Comparison of ENCODE assay signal across 8 cellular contexts in the genomic region with DNA sequence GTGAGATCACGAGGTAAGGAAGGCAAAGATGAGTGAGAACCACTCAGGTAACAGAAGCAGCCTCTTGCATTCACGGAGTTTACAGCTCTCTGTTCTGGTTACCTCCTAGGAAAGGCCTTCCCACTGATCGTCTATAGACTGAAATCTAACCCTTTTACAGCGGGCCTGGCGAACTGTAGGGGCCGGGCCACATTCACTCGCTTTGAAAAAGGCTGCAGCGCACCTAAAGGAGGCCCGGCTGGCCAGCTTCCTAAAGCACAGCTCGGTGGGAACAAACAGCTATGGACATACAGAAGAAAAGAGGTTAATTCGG. TPM values are rescaled to one million over a fixed set of nuclear protein-coding genes. Genes with fewer than 3 reads are reported as not detected.
A peak's percentile ranks its signal among the peaks of the same experiment; 100 is the strongest.
DNase-seq lines count a peak whose midpoint lies in the region; ATAC-seq, FAIRE-seq and TF ChIP-seq lines count a peak whose summit lies in the region.

No MANE protein-coding gene starts in this region.

- H3K4me3 ChIP-seq in IMR-90 (ENCODE audit: insufficient read depth, low read depth, low read length) (peak overlapping the region; percentile 95), K562 (peak overlapping the region; percentile 74), left lung (peak overlapping the region; percentile 71 to 95), tibial artery (peak overlapping the region; percentile 87 to 90)

- peak overlapping the region; percentile 89 for H3K14ac ChIP-seq in IMR-90 (replicated peaks; ENCODE audit: low read depth, low read length)

- no peak overlapping the region for H2BK120ac ChIP-seq in IMR-90 (ENCODE audit: low read depth, low read length)

- peak overlapping the region; percentile 52 for H2BK5ac ChIP-seq in IMR-90 (ENCODE audit: low read depth, low read length, poor library complexity, severe bottlenecking)

- H3K56ac ChIP-seq in IMR-90 (ENCODE audit: extremely low read depth, insufficient read depth, low read length) = peak overlapping the region; percentile 70

- H3K79me2 ChIP-seq in K562 (ENCODE audit: control insufficient read depth, insufficient read depth, low read length) = peaks cover 87% of the 10 kb centered on the region

- H3K9me3 ChIP-seq in IMR-90 (ENCODE audit: control insufficient read depth, insufficient read depth, low read length) (no peaks in the 10 kb centered on the region), K562 (replicated peaks; ENCODE audit: control insufficient read depth, insufficient read depth, low read depth, low read length) (no peaks in the 10 kb centered on the region), left lung (no peaks in the 10 kb centered on the region), tibial artery (no peaks in the 10 kb centered on the region)

- H3K4me1 ChIP-seq in IMR-90 (ENCODE audit: control insufficient read depth, insufficient read depth, low read length) (peaks cover 8% of the 10 kb centered on the region), K562 (replicated peaks in 1 of 2; ENCODE audit: control insufficient read depth in 2 of 2, insufficient read depth in 2 of 2, low read length in 2 of 2) (peaks cover 10 to 15% of the 10 kb centered on the region in 2 experiments; a peak in 4 of 5 replicates), left lung (peaks cover 18 to 56% of the 10 kb centered on the region in 2 donors), tibial artery (peaks cover 0 to 37% (median 28%) of the 10 kb centered on the region in 4 donors)

- no peak for TF ChIP-seq EP300 in K562 (IDR thresholded peaks at IDR 0.05; ENCODE audit: low read length)

- H3K9me1 ChIP-seq in IMR-90 (ENCODE audit: insufficient read depth, low read length) (peaks cover 2% of the 10 kb centered on the region; the same call in 1 of the 2 replicates), K562 (ENCODE audit: control insufficient read depth, insufficient read depth, low read length) (peaks cover 5% of the 10 kb centered on the region)

- peaks cover 29 to 50% of the 10 kb centered on the region in 2 experiments for H3K79me1 ChIP-seq in IMR-90 (ENCODE audit: low read depth in 1 of 2, low read length in 2 of 2)

- H3K36me3 ChIP-seq in IMR-90 (ENCODE audit: control insufficient read depth, insufficient read depth, low read length) = peaks cover 17% of the 10 kb centered on the region
- peaks cover 71% of the 10 kb centered on the region for H3K36me3 ChIP-seq in K562 (ENCODE audit: control insufficient read depth, insufficient read depth, low read length)
- H3K36me3 ChIP-seq in left lung = peaks cover 0 to 40% of the 10 kb centered on the region in 2 donors
- peaks cover 28 to 37% (median 31%) of the 10 kb centered on the region in 3 donors for H3K36me3 ChIP-seq in tibial artery

- WGBS in IMR-90 (ENCODE audit: extremely low coverage in 2 of 2, insufficient read length in 1 of 2), 2 experiments = 0% methylated on average over 4 of the region's 11 CpGs; no CpG with 5 or more reads in 1 of the 2 experiments
- 0% methylated on average over 9 of the region's 11 CpGs for WGBS in K562 (ENCODE audit: insufficient coverage, low coverage, missing lambda C conversion rate)

- H2AK5ac ChIP-seq in IMR-90 (ENCODE audit: low read depth, low read length) = peak overlapping the region; percentile 72

- H2AFZ ChIP-seq in IMR-90 (replicated peaks; ENCODE audit: low read length, poor library complexity) = peak overlapping the region; percentile 93
- H2AFZ ChIP-seq in K562 (ENCODE audit: low read depth, low read length) = no peak overlapping the region

- H3K9ac ChIP-seq in IMR-90 (ENCODE audit: low read depth, low read length) (peak overlapping the region; percentile 78), K562 (ENCODE audit: insufficient read depth in 1 of 2, low read depth in 2 of 2, low read length in 2 of 2) (peak overlapping the region; percentile 82 to 94)

- H3K27me3 ChIP-seq in IMR-90 (ENCODE audit: control insufficient read depth, insufficient read depth, low read length) (no peaks in the 10 kb centered on the region), K562 (ENCODE audit: control insufficient read depth in 2 of 2, insufficient read depth in 2 of 2, low read length in 2 of 2) (no peaks in the 10 kb centered on the region), left lung (no peaks in the 10 kb centered on the region), tibial artery (no peaks in the 10 kb centered on the region)

- intact Hi-C loops in IMR-90 (cut with micrococcal nuclease) = loop anchor here (1.0 kb wide), 1 partner anchor 44 kb away; a partner anchor contains a TSS
- intact Hi-C loops in K562 (cut with micrococcal nuclease) = loop anchor here (1.0 to 5.0 kb wide), 2 partner anchors 27 to 43 kb away; a partner anchor contains a TSS
- intact Hi-C loops in left lung (cut with DNase I) = no loop called here
- intact Hi-C loops in tibial artery (cut with DNase I; ENCODE audit: low total_unique reads) = loop anchor here (2.0 kb wide), 1 partner anchor 29 kb away; a partner anchor contains a TSS

- H4K91ac ChIP-seq in IMR-90 (ENCODE audit: insufficient read depth, low read depth, low read length) = peak overlapping the region; percentile 66

- peak overlapping the region; percentile 97 for H2AK9ac ChIP-seq in IMR-90 (replicated peaks; ENCODE audit: low read depth, low read length, poor library complexity)

- dilution Hi-C loops in IMR-90 (cut with HindIII; ENCODE audit: low sequenced_read_pairs, unreplicated experiment) = no loop called here

- no peak; the same call in 1 of the 2 replicates for ATAC-seq in IMR-90 (ENCODE audit: low read depth)
- peak; percentile 18 for ATAC-seq in K562
- ATAC-seq in left lung = peak; percentile 38

- DNase-seq in COLO668 (lab: John Stamatoyannopoulos, UW; ENCODE audit: unreplicated experiment) = peak; percentile 13
- DNase-seq in IMR-90 = peak; percentile 7
- peak in 1 of 4 experiments; percentile 24 for DNase-seq in K562 (ENCODE audit: extremely low read depth in 1 of 4, low spot score in 3 of 4)
- DNase-seq in left lung = no peak
- DNase-seq in tibial artery = no peak
- DNase-seq in RCC 7860 (ENCODE audit: low spot score) = no peak
- DNase-seq in T1000 (lab: John Stamatoyannopoulos, UW) = no peak
- DNase-seq in H4 (ENCODE audit: low spot score) = no peak

- TF ChIP-seq CTCF in IMR-90 (conservative IDR thresholded peaks at IDR 0.05; ENCODE audit: low read depth, low read length) = no peak
- no peak for TF ChIP-seq CTCF in K562 (IDR thresholded peaks at IDR 0.05 in 2 of 3, conservative IDR thresholded peaks at IDR 0.05 in 1 of 3; ENCODE audit: insufficient read depth in 2 of 3, low read depth in 1 of 3, low read length in 3 of 3)
- TF ChIP-seq CTCF in left lung (IDR thresholded peaks at IDR 0.05) = no peak
- no peak for TF ChIP-seq CTCF in tibial artery (IDR thresholded peaks at IDR 0.05)

- H3K27ac ChIP-seq in IMR-90 (ENCODE audit: insufficient read depth, low read length) = peak overlapping the region; percentile 76
- peak overlapping the region; percentile 81 for H3K27ac ChIP-seq in K562 (ENCODE audit: extremely low read depth, low read depth, low read length)
- H3K27ac ChIP-seq in left lung = peak overlapping the region; percentile 57 to 76
- H3K27ac ChIP-seq in tibial artery = peak overlapping the region; percentile 81 to 88

- no TSS peak for BruUV-seq in IMR-90 (replicated peaks; lab: Mats Ljungman, UMichigan)
- no TSS peak for BruUV-seq in K562 (replicated peaks; lab: Mats Ljungman, UMichigan)

- peak overlapping the region; percentile 62 for H4K5ac ChIP-seq in IMR-90 (ENCODE audit: low read depth, low read length)

- H4K20me1 ChIP-seq in IMR-90 (ENCODE audit: insufficient read depth, low read length) = peaks cover 5% of the 10 kb centered on the region; the same call in 1 of the 2 replicates
- H4K20me1 ChIP-seq in K562 (replicated peaks; ENCODE audit: control insufficient read depth, insufficient read depth, low read length) = 0 out of 2 replicates have a peak, but pooled peaks cover 4% of the 10 kb centered on the region

- POLR2A ChIA-PET in IMR-90 (lab: Charles Lee; ENCODE audit: unreplicated experiment) = interaction anchor here (0.6 kb wide), 1 partner anchor 8 kb away, joined by 4 read pairs; no protein-coding TSS in a partner anchor
- POLR2A ChIA-PET in K562 (lab: Yijun Ruan, JAX) = interaction anchor here (0.5 to 2.0 kb wide), 4 partner anchors 11 to 57 kb away, joined by 3 to 6 read pairs (median 4); a partner anchor contains a TSS

- peak overlapping the region; percentile 90 for H3K23ac ChIP-seq in IMR-90 (ENCODE audit: low read depth, low read length)

- H3K4me2 ChIP-seq in IMR-90 (ENCODE audit: low read depth, low read length) (peak overlapping the region; percentile 93), K562 (ENCODE audit: insufficient read depth, low read length) (peak overlapping the region; percentile 92)

- in situ Hi-C loops in IMR-90 (cut with MboI; ENCODE audit: low sequenced_read_pairs) = no loop called here
- in situ Hi-C loops in K562 (cut with MboI) = no loop called here

- H3K18ac ChIP-seq in IMR-90 (ENCODE audit: low read depth, low read length) = no peak overlapping the region

- FAIRE-seq in K562 (lab: Jason Lieb, UNC) (no peak), RCC 7860 (lab: Jason Lieb, UNC) (no peak)

- peak overlapping the region; percentile 77 for H3K4ac ChIP-seq in IMR-90 (ENCODE audit: low read depth, low read length)

- TF ChIP-seq POLR2A in IMR-90 (IDR thresholded peaks at IDR 0.05; ENCODE audit: low read depth, low read length) = no peak
- no peak for TF ChIP-seq POLR2A in K562 (conservative IDR thresholded peaks at IDR 0.05)

- no peak overlapping the region for H2BK20ac ChIP-seq in IMR-90 (ENCODE audit: low read depth, low read length)

- TF ChIP-seq RAD21 in IMR-90 (IDR thresholded peaks at IDR 0.05; ENCODE audit: low read length) = no peak
- no peak for TF ChIP-seq RAD21 in K562 (CRISPR knock-in tag; conservative IDR thresholded peaks at IDR 0.05 in 1 of 2, IDR thresholded peaks at IDR 0.05 in 1 of 2)

- no peak overlapping the region for H2BK15ac ChIP-seq in IMR-90 (ENCODE audit: low read depth, low read length)

- CTCF ChIA-PET in IMR-90 (lab: Yijun Ruan, JAX) (no interaction called here), K562 (lab: Yijun Ruan, JAX; ENCODE audit: low intra/inter-chr PET ratio) (no interaction called here)

- peak overlapping the region; percentile 51 to 81 for H4K8ac ChIP-seq in IMR-90 (ENCODE audit: low read depth in 2 of 2, low read length in 2 of 2)

RNA-seq across cellular contexts. Expression of a gene that starts 0.6 kb away (rescaled TPM):
- 101 and 128 TPM in 2 replicates for total RNA-seq in IMR-90 (2012; rRNA removed)
- polyA plus RNA-seq in IMR-90 (2012; rRNA removed) = 73.4 and 89.8 TPM in 2 replicates
- 197 and 1,142 TPM in 2 replicates for polyA plus RNA-seq in IMR-90 (2012; cell fraction: cytosol; rRNA removed)
- 18.2 and 129 TPM in 2 replicates for polyA plus RNA-seq in IMR-90 (2012; cell fraction: nucleus; rRNA removed; ENCODE audit: low replicate concordance)
- total RNA-seq in K562 (2011; cell fraction: chromatin; rRNA removed; ENCODE audit: low replicate concordance) = 16.2 and 22.9 TPM in 2 replicates
- total RNA-seq in K562 (2011; cell fraction: nucleolus; rRNA removed) = 27.9 and 39.9 TPM in 2 replicates
- 41.8 and 43.8 TPM in 2 replicates for total RNA-seq in K562 (2011; cell fraction: nucleoplasm; rRNA removed)
- total RNA-seq in K562 (2014; rRNA removed) = 182 and 185 TPM in 2 replicates
- 741 and 857 TPM in 2 replicates for total RNA-seq in K562 (2014; rRNA removed; fragmentation: Illumina TruSeq; extraction: Trizol)
- total RNA-seq in K562 (2015; rRNA removed; fragmentation: Illumina TruSeq; extraction: Trizol) = 634 and 717 TPM in 2 replicates
- total RNA-seq in K562 (2021) = 497 and 564 TPM in 2 replicates
- 564 and 776 TPM in 2 replicates for polyA plus RNA-seq in K562 (2011; rRNA removed)
- 227 and 423 TPM in 2 replicates for polyA plus RNA-seq in K562 (2011; cell fraction: cytosol; rRNA removed)
- polyA plus RNA-seq in K562 (2011; cell fraction: nucleus; rRNA removed) = 93.9 and 163 TPM in 2 replicates
- 379 and 888 TPM in 2 replicates for polyA plus RNA-seq in K562 (2012)
- 906 and 923 TPM in 2 replicates for polyA plus RNA-seq in K562 (2014; fragmentation: Illumina TruSeq; extraction: Trizol)
- polyA plus RNA-seq in K562 (2014; fragmentation: Nextera tagmentation; extraction: Ambion mirVana) = 1,000 to 10,000 TPM; 1,599 to 1,810 TPM
- polyA plus RNA-seq in K562 (2014; rRNA removed) = 553 and 576 TPM in 2 replicates
- 84.3 and 84.5 TPM in 2 replicates for polyA minus RNA-seq in K562 (2011; rRNA and poly(A)+ RNA removed)
- polyA minus RNA-seq in K562 (2011; cell fraction: cytosol; rRNA and poly(A)+ RNA removed) = 15.6 and 24.4 TPM in 2 replicates
- 11.3 and 16.1 TPM in 2 replicates for polyA minus RNA-seq in K562 (2011; cell fraction: nucleus; rRNA and poly(A)+ RNA removed)
- total RNA-seq in left lung = 100 to 1,000 TPM; 257 to 259 TPM
- total RNA-seq in H4 (2014; rRNA removed; shearing (Covaris generic)) = 502 and 681 TPM in 2 replicates

RNA-seq across cellular contexts. Expression of a gene that starts 0.7 kb away (rescaled TPM):
- total RNA-seq in IMR-90 (2012; rRNA removed) (49.7 and 56.8 TPM in 2 replicates), K562 (2014; rRNA removed) (50.0 and 58.4 TPM in 2 replicates), K562 (2014; rRNA removed; fragmentation: Illumina TruSeq; extraction: Trizol) (51.1 and 52.9 TPM in 2 replicates), K562 (2015; rRNA removed; fragmentation: Illumina TruSeq; extraction: Trizol) (55.0 and 57.8 TPM in 2 replicates), K562 (2021) (73.8 and 74.1 TPM in 2 replicates), left lung (10 to 100 TPM; 20.1 to 35.4 TPM)
- polyA plus RNA-seq in IMR-90 (2012; rRNA removed) (20.0 and 20.4 TPM in 2 replicates), K562 (2011; rRNA removed) (29.4 and 31.5 TPM in 2 replicates), K562 (2014; fragmentation: Illumina TruSeq; extraction: Trizol) (49.5 and 57.4 TPM in 2 replicates), K562 (2014; fragmentation: Nextera tagmentation; extraction: Ambion mirVana) (10 to 100 TPM; 14.8 to 18.8 TPM), K562 (2014; rRNA removed) (36.6 and 43.5 TPM in 2 replicates)
- 8.1 and 9.3 TPM in 2 replicates for polyA plus RNA-seq in IMR-90 (2012; cell fraction: cytosol; rRNA removed)
- polyA plus RNA-seq in IMR-90 (2012; cell fraction: nucleus; rRNA removed; ENCODE audit: low replicate concordance) = 52.7 and 65.9 TPM in 2 replicates
- 243 and 353 TPM in 2 replicates for total RNA-seq in K562 (2011; cell fraction: chromatin; rRNA removed; ENCODE audit: low replicate concordance)
- total RNA-seq in K562 (2011; cell fraction: nucleolus; rRNA removed) = 172 and 186 TPM in 2 replicates
- total RNA-seq in K562 (2011; cell fraction: nucleoplasm; rRNA removed) = 173 and 175 TPM in 2 replicates
- 17.6 and 19.8 TPM in 2 replicates for polyA plus RNA-seq in K562 (2011; cell fraction: cytosol; rRNA removed)
- polyA plus RNA-seq in K562 (2011; cell fraction: nucleus; rRNA removed) = 112 and 186 TPM in 2 replicates
- 27.8 and 41.2 TPM in 2 replicates for polyA plus RNA-seq in K562 (2012)
- 61.4 and 76.9 TPM in 2 replicates for polyA minus RNA-seq in K562 (2011; rRNA and poly(A)+ RNA removed)
- polyA minus RNA-seq in K562 (2011; cell fraction: cytosol; rRNA and poly(A)+ RNA removed) = 36.2 and 44.5 TPM in 2 replicates
- polyA minus RNA-seq in K562 (2011; cell fraction: nucleus; rRNA and poly(A)+ RNA removed) = 68.0 and 83.0 TPM in 2 replicates
- 15.9 and 20.0 TPM in 2 replicates for total RNA-seq in H4 (2014; rRNA removed; shearing (Covaris generic))

RNA-seq across cellular contexts. Expression of a gene that starts 27.9 kb away (rescaled TPM):
- total RNA-seq in IMR-90 (2012; rRNA removed) (3.6 and 5.0 TPM in 2 replicates), K562 (2014; rRNA removed) (8.0 and 12.0 TPM in 2 replicates), K562 (2014; rRNA removed; fragmentation: Illumina TruSeq; extraction: Trizol) (11.6 and 12.5 TPM in 2 replicates), K562 (2015; rRNA removed; fragmentation: Illumina TruSeq; extraction: Trizol) (11.2 and 11.9 TPM in 2 replicates), K562 (2021) (9.3 TPM in 2 replicates), left lung (1 to 10 TPM; 3.7 to 5.1 TPM)
- polyA plus RNA-seq in IMR-90 (2012; rRNA removed) (1.7 and 1.9 TPM in 2 replicates), K562 (2011; rRNA removed) (8.9 and 11.9 TPM in 2 replicates), K562 (2014; fragmentation: Illumina TruSeq; extraction: Trizol) (7.9 and 9.9 TPM in 2 replicates), K562 (2014; fragmentation: Nextera tagmentation; extraction: Ambion mirVana) (1 to 10 TPM; 4.2 to 5.5 TPM), K562 (2014; rRNA removed) (6.5 and 8.2 TPM in 2 replicates)
- polyA plus RNA-seq in IMR-90 (2012; cell fraction: cytosol; rRNA removed) = 0.55 and 0.74 TPM in 2 replicates
- 1.1 and 1.5 TPM in 2 replicates for polyA plus RNA-seq in IMR-90 (2012; cell fraction: nucleus; rRNA removed; ENCODE audit: low replicate concordance)
- total RNA-seq in K562 (2011; cell fraction: chromatin; rRNA removed; ENCODE audit: low replicate concordance) = 3.6 and 8.5 TPM in 2 replicates
- total RNA-seq in K562 (2011; cell fraction: nucleolus; rRNA removed) = 3.5 and 3.7 TPM in 2 replicates
- total RNA-seq in K562 (2011; cell fraction: nucleoplasm; rRNA removed) = 3.6 and 4.4 TPM in 2 replicates
- polyA plus RNA-seq in K562 (2011; cell fraction: cytosol; rRNA removed) = 4.3 and 5.8 TPM in 2 replicates
- 3.5 and 5.0 TPM in 2 replicates for polyA plus RNA-seq in K562 (2011; cell fraction: nucleus; rRNA removed)
- 4.3 and 6.6 TPM in 2 replicates for polyA plus RNA-seq in K562 (2012)
- polyA minus RNA-seq in K562 (2011; rRNA and poly(A)+ RNA removed) = 13.5 and 15.1 TPM in 2 replicates
- polyA minus RNA-seq in K562 (2011; cell fraction: cytosol; rRNA and poly(A)+ RNA removed) = 5.6 and 6.3 TPM in 2 replicates
- polyA minus RNA-seq in K562 (2011; cell fraction: nucleus; rRNA and poly(A)+ RNA removed) = 2.7 and 4.7 TPM in 2 replicates
- total RNA-seq in H4 (2014; rRNA removed; shearing (Covaris generic)) = 6.4 and 6.9 TPM in 2 replicates

RNA-seq across cellular contexts. Expression of a gene that starts 44.8 kb away (rescaled TPM):
- total RNA-seq in IMR-90 (2012; rRNA removed) = 6.5 and 10.0 TPM in 2 replicates
- polyA plus RNA-seq in IMR-90 (2012; rRNA removed) = 4.0 and 4.9 TPM in 2 replicates
- polyA plus RNA-seq in IMR-90 (2012; cell fraction: cytosol; rRNA removed) = 1.4 and 4.2 TPM in 2 replicates
- 0.74 and 2.8 TPM in 2 replicates for polyA plus RNA-seq in IMR-90 (2012; cell fraction: nucleus; rRNA removed; ENCODE audit: low replicate concordance)
- total RNA-seq in K562 (2011; cell fraction: chromatin; rRNA removed; ENCODE audit: low replicate concordance) = 22.5 and 32.0 TPM in 2 replicates
- 18.9 and 22.3 TPM in 2 replicates for total RNA-seq in K562 (2011; cell fraction: nucleolus; rRNA removed)
- 21.0 and 22.2 TPM in 2 replicates for total RNA-seq in K562 (2011; cell fraction: nucleoplasm; rRNA removed)
- total RNA-seq in K562 (2014; rRNA removed) = 21.4 and 21.5 TPM in 2 replicates
- total RNA-seq in K562 (2014; rRNA removed; fragmentation: Illumina TruSeq; extraction: Trizol) = 24.6 and 29.7 TPM in 2 replicates
- 17.9 and 18.5 TPM in 2 replicates for total RNA-seq in K562 (2015; rRNA removed; fragmentation: Illumina TruSeq; extraction: Trizol)
- 18.1 and 23.5 TPM in 2 replicates for total RNA-seq in K562 (2021)
- polyA plus RNA-seq in K562 (2011; rRNA removed) = 14.6 and 23.2 TPM in 2 replicates
- 4.7 and 6.4 TPM in 2 replicates for polyA plus RNA-seq in K562 (2011; cell fraction: cytosol; rRNA removed)
- 4.5 and 5.6 TPM in 2 replicates for polyA plus RNA-seq in K562 (2011; cell fraction: nucleus; rRNA removed)
- polyA plus RNA-seq in K562 (2012) = 13.7 and 16.3 TPM in 2 replicates
- 14.6 and 15.3 TPM in 2 replicates for polyA plus RNA-seq in K562 (2014; fragmentation: Illumina TruSeq; extraction: Trizol)
- polyA plus RNA-seq in K562 (2014; fragmentation: Nextera tagmentation; extraction: Ambion mirVana) = 10 to 100 TPM in 1 of 2 experiments, 1 to 10 TPM in 1; 8.4 to 10.2 TPM
- polyA plus RNA-seq in K562 (2014; rRNA removed) = 17.9 and 20.6 TPM in 2 replicates
- 16.7 and 17.5 TPM in 2 replicates for polyA minus RNA-seq in K562 (2011; rRNA and poly(A)+ RNA removed)
- 6.4 and 8.8 TPM in 2 replicates for polyA minus RNA-seq in K562 (2011; cell fraction: cytosol; rRNA and poly(A)+ RNA removed)
- polyA minus RNA-seq in K562 (2011; cell fraction: nucleus; rRNA and poly(A)+ RNA removed) = 6.2 and 10.7 TPM in 2 replicates
- 1 to 10 TPM; 7.7 to 8.5 TPM for total RNA-seq in left lung
- 12.0 and 14.9 TPM in 2 replicates for total RNA-seq in H4 (2014; rRNA removed; shearing (Covaris generic))

RNA-seq across cellular contexts. Expression of a gene that starts 56.5 kb away (rescaled TPM):
- total RNA-seq in IMR-90 (2012; rRNA removed) = 2.2 and 2.5 TPM in 2 replicates
- polyA plus RNA-seq in IMR-90 (2012; rRNA removed) = 7.9 and 9.0 TPM in 2 replicates
- polyA plus RNA-seq in IMR-90 (2012; cell fraction: cytosol; rRNA removed) = 7.2 and 13.4 TPM in 2 replicates
- 7.4 and 12.8 TPM in 2 replicates for polyA plus RNA-seq in IMR-90 (2012; cell fraction: nucleus; rRNA removed; ENCODE audit: low replicate concordance)
- not detected in 2 replicates for total RNA-seq in K562 (2011; cell fraction: chromatin; rRNA removed; ENCODE audit: low replicate concordance)
- not detected in 2 replicates for total RNA-seq in K562 (2011; cell fraction: nucleolus; rRNA removed)
- not detected in 2 replicates for total RNA-seq in K562 (2011; cell fraction: nucleoplasm; rRNA removed)
- total RNA-seq in K562 (2014; rRNA removed) = not detected in 2 replicates
- not detected in 2 replicates for total RNA-seq in K562 (2014; rRNA removed; fragmentation: Illumina TruSeq; extraction: Trizol)
- not detected in 2 replicates for total RNA-seq in K562 (2015; rRNA removed; fragmentation: Illumina TruSeq; extraction: Trizol)
- total RNA-seq in K562 (2021) = 0.16 TPM in 1 of 2 replicates, not detected in the other
- 0.08 and 0.39 TPM in 2 replicates for polyA plus RNA-seq in K562 (2011; rRNA removed)
- polyA plus RNA-seq in K562 (2011; cell fraction: cytosol; rRNA removed) = 0.10 and 0.41 TPM in 2 replicates
- polyA plus RNA-seq in K562 (2011; cell fraction: nucleus; rRNA removed) = 0.17 and 0.35 TPM in 2 replicates
- polyA plus RNA-seq in K562 (2012) = 1.3 and 1.7 TPM in 2 replicates
- polyA plus RNA-seq in K562 (2014; fragmentation: Illumina TruSeq; extraction: Trizol) = not detected in 2 replicates
- polyA plus RNA-seq in K562 (2014; fragmentation: Nextera tagmentation; extraction: Ambion mirVana) = under 1 TPM; 0.13 to 0.14 TPM
- not detected in 2 replicates for polyA plus RNA-seq in K562 (2014; rRNA removed)
- polyA minus RNA-seq in K562 (2011; rRNA and poly(A)+ RNA removed) = not detected in 2 replicates
- polyA minus RNA-seq in K562 (2011; cell fraction: cytosol; rRNA and poly(A)+ RNA removed) = 0.73 TPM in 1 of 2 replicates, not detected in the other
- polyA minus RNA-seq in K562 (2011; cell fraction: nucleus; rRNA and poly(A)+ RNA removed) = 0.22 TPM in 1 of 2 replicates, not detected in the other
- 10 to 100 TPM; 29.4 to 60.2 TPM for total RNA-seq in left lung
- 0.43 and 0.97 TPM in 2 replicates for total RNA-seq in H4 (2014; rRNA removed; shearing (Covaris generic))

Comparison
In these comparisons a context has a peak if more than half of its experiments do, and no peak if none do; other contexts are left out.
1. DNase-seq: peak in COLO668 (single experiment) and IMR-90 (single experiment); none in left lung (0 of 2), tibial artery (0 of 2), RCC 7860 (single experiment), T1000 (single experiment) and H4 (single experiment).
2. intact Hi-C loops: an anchor here in IMR-90 (1.0 kb wide), K562 (1.0 to 5.0 kb wide) and tibial artery (2.0 kb wide); none called in left lung.
3. Peak in every context shown above with its lines, with median percentiles within 50 percentile points of each other: H3K27ac ChIP-seq and H3K4me3 ChIP-seq.